In the genomic region with DNA sequence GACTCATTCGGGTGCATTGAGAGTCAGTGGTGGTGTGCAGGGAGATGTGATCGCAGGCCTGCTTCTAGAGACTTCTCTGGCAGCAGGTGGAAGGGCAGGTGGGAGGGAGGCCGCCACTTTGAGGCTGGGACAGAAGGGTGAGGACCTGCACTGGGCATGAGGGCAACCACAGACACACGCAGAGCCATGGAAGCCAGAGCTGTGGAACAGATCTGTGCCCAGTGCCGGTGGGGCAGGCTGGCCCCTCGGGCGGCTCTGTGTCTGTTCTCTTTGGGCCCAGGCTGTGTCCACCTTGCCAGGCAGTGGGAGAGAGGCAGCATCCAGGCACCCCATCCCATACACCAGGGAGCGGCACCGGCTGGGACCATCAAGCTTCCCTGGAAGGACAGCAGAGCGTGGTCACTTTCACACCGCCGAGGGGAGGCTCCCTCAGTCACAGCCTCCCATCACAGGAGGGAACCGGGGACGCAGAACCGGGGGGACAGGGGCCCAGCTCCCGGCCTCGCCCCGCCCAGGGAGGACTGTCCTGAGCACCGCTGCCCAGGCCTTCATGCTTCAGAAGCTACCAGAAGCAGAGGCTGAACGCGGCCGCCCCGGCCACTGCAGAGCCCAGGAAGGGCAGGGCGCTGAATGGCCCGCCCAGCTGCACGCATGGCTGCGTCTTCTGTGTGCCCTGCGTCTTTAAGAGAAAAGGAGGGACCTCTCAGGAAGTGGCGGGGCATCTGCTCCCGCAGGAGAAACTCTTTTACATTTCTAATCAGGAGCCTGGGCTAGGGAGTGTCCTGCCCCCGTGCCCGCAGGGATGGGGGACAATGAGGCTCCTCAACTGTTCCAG, we compare ENCODE assay signal across 8 cellular contexts. TPM values are rescaled to one million over a fixed set of nuclear protein-coding genes. Genes with fewer than 3 reads are reported as not detected.
DNase-seq lines count a peak whose midpoint lies in the region; ATAC-seq and TF ChIP-seq lines count a peak whose summit lies in the region.

No MANE protein-coding gene starts in this region.

- H3K27ac Mint-ChIP-seq in MCF 10A (ENCODE audit: low read depth, unreplicated experiment) = no peak overlapping the region

- ATAC-seq in Right ventricle myocardium superior (ENCODE audit: poor library complexity) = peak; percentile 80
- ATAC-seq in gastrocnemius medialis = no peak
- no peak for ATAC-seq in HG03457 (IDR thresholded peaks at IDR 0.05; ENCODE audit: unreplicated experiment)

- TF ChIP-seq POLR2A in breast epithelium (IDR thresholded peaks at IDR 0.05) = no peak
- no peak for TF ChIP-seq POLR2A in Peyer's patch (IDR thresholded peaks at IDR 0.05)
- TF ChIP-seq POLR2A in gastrocnemius medialis (IDR thresholded peaks at IDR 0.05) = no peak

- H3K27ac ChIP-seq in breast epithelium = peak overlapping the region in 1 of 2 donors; percentile 26
- H3K27ac ChIP-seq in Peyer's patch = peak overlapping the region in 2 of 4 donors; percentile 17 to 60
- H3K27ac ChIP-seq in gastrocnemius medialis = no peak overlapping the region

- CTCF ChIA-PET in MCF 10A (lab: Yijun Ruan, JAX) = interaction anchor here (0.6 kb wide), 1 partner anchor 570 kb away, joined by 4 read pairs; no protein-coding TSS in a partner anchor

- no peak overlapping the region for H3K4me3 Mint-ChIP-seq in MCF 10A (ENCODE audit: unreplicated experiment)

- no peaks in the 10 kb centered on the region for H3K36me3 Mint-ChIP-seq in MCF 10A (ENCODE audit: insufficient read depth, unreplicated experiment)

- H3K4me1 ChIP-seq in breast epithelium = peaks cover 0 to 6% of the 10 kb centered on the region in 2 donors
- peaks cover 0 to 12% (median 0%) of the 10 kb centered on the region in 4 donors for H3K4me1 ChIP-seq in Peyer's patch
- H3K4me1 ChIP-seq in gastrocnemius medialis = no peaks in the 10 kb centered on the region

- intact Hi-C loops in breast epithelium (cut with DNase I; ENCODE audit: low total_unique reads) (no loop called here), MCF 10A (cut with micrococcal nuclease) (no loop called here), Right ventricle myocardium superior (cut with DNase I) (no loop called here), gastrocnemius medialis (cut with DNase I; ENCODE audit: low total_unique reads) (no loop called here)

- H3K9me3 Mint-ChIP-seq in MCF 10A (ENCODE audit: unreplicated experiment) = no peaks in the 10 kb centered on the region

- no peaks in the 10 kb centered on the region for H3K4me1 Mint-ChIP-seq in MCF 10A (ENCODE audit: insufficient read depth, unreplicated experiment)

- in situ Hi-C loops in gastrocnemius medialis (cut with MboI; ENCODE audit: low sequenced_read_pairs in 4 of 4) = no loop called here

- H3K27me3 ChIP-seq in breast epithelium (peaks cover 0 to 31% of the 10 kb centered on the region in 2 donors), Peyer's patch (no peaks in the 10 kb centered on the region), gastrocnemius medialis (peaks cover 7 to 24% (median 19%) of the 10 kb centered on the region in 3 donors), MG63 (no peaks in the 10 kb centered on the region)

- BruUV-seq in MCF 10A (replicated peaks; lab: Mats Ljungman, UMichigan) = no TSS peak

- peaks cover 35% of the 10 kb centered on the region for H3K27me3 Mint-ChIP-seq in MCF 10A (ENCODE audit: insufficient read depth, unreplicated experiment)

- TF ChIP-seq CTCF in breast epithelium (IDR thresholded peaks at IDR 0.05) (no peak), MCF 10A (IDR thresholded peaks at IDR 0.05; ENCODE audit: unreplicated experiment) (no peak), Peyer's patch (IDR thresholded peaks at IDR 0.05) (no peak), gastrocnemius medialis (IDR thresholded peaks at IDR 0.05 in 4 of 5, conservative IDR thresholded peaks at IDR 0.05 in 1 of 5) (no peak)

- no peaks in the 10 kb centered on the region for H3K9me3 ChIP-seq in breast epithelium
- no peaks in the 10 kb centered on the region for H3K9me3 ChIP-seq in Peyer's patch
- no peaks in the 10 kb centered on the region for H3K9me3 ChIP-seq in gastrocnemius medialis
- no peaks in the 10 kb centered on the region for H3K9me3 ChIP-seq in MG63

- H3K4me3 ChIP-seq in breast epithelium (peak overlapping the region; percentile 33 to 69 (median 51)), Peyer's patch (peak overlapping the region; percentile 29 to 53 (median 46)), gastrocnemius medialis (peak overlapping the region; percentile 22 to 47 (median 44)), MG63 (no peak overlapping the region)

- POLR2A ChIA-PET in MCF 10A (lab: Yijun Ruan, JAX) = no interaction called here

- H3K36me3 ChIP-seq in breast epithelium = no peaks in the 10 kb centered on the region
- no peaks in the 10 kb centered on the region for H3K36me3 ChIP-seq in Peyer's patch
- H3K36me3 ChIP-seq in gastrocnemius medialis = no peaks in the 10 kb centered on the region
- H3K36me3 ChIP-seq in MG63 = no peaks in the 10 kb centered on the region

- DNase-seq in breast epithelium (ENCODE audit: low spot score in 2 of 2) (no peak), MCF 10A (ENCODE audit: unreplicated experiment) (no peak), Peyer's patch (peak in 1 of 3 donors; percentile 64), Right ventricle myocardium superior (no peak), gastrocnemius medialis (no peak), NCI-H2227 (lab: John Stamatoyannopoulos, UW; ENCODE audit: unreplicated experiment) (no peak), MG63 (no peak)

RNA-seq across cellular contexts. Expression of gene EN2, which starts 32.1 kb away (rescaled TPM):
- total RNA-seq in breast epithelium (under 1 TPM in 2 of 3 donors, not detected in 1; 0.32 to 0.33 TPM), MCF 10A (2022) (not detected in 2 replicates), Peyer's patch (not detected), Right ventricle myocardium superior (0.11 TPM), gastrocnemius medialis (1 to 10 TPM in 1 of 4 donors, under 1 TPM in 3; 0.31 to 1.2 (median 0.65) TPM)
- total RNA-seq in MG63 (2014; rRNA removed; shearing (Covaris generic); ENCODE audit: low replicate concordance) = 1.6 and 1.7 TPM in 2 replicates

RNA-seq across cellular contexts. Expression of gene CNPY1, which starts 56.3 kb away (rescaled TPM):
- total RNA-seq in breast epithelium (under 1 TPM in 1 of 3 donors, not detected in 2; 0.29 TPM), MCF 10A (2022) (not detected in 2 replicates), Peyer's patch (under 1 TPM in 1 of 4 donors, not detected in 3; 0.40 TPM), Right ventricle myocardium superior (not detected), gastrocnemius medialis (under 1 TPM in 1 of 4 donors, not detected in 3; 0.25 TPM)
- not detected in 2 replicates for total RNA-seq in MG63 (2014; rRNA removed; shearing (Covaris generic); ENCODE audit: low replicate concordance)
